ENCODE assay signal across 8 cellular contexts in genomic region chr17:56913000-56913866, GRCh38. TPM values are rescaled to one million over a fixed set of nuclear protein-coding genes. Genes with fewer than 3 reads are reported as not detected.
DNase-seq lines count a peak whose midpoint lies in the region; ATAC-seq and TF ChIP-seq lines count a peak whose summit lies in the region.

No MANE protein-coding gene starts in this region.

- H3K4me3 ChIP-seq in GM06990 (replicated peaks; ENCODE audit: low read depth, low read length) (peak overlapping the region; percentile 96), WERI-Rb-1 (ENCODE audit: low read depth, low read length) (peak overlapping the region; percentile 82), foreskin fibroblast (ENCODE audit: low read depth in 1 of 2, low read length in 2 of 2) (peak overlapping the region; percentile 91 to 94)

- H3K9me3 ChIP-seq in WERI-Rb-1 (ENCODE audit: severe bottlenecking): peaks cover 2% of the 10 kb centered on the region

- H3K36me3 ChIP-seq in GM06990 (ENCODE audit: control insufficient read depth, insufficient read depth, low read length): peaks cover 6% of the 10 kb centered on the region
- H3K36me3 ChIP-seq in WERI-Rb-1: peaks cover 13% of the 10 kb centered on the region

- TF ChIP-seq CTCF in GM06990 (IDR thresholded peaks at IDR 0.05; ENCODE audit: insufficient read depth, low read length, poor library complexity, severe bottlenecking): no peak
- TF ChIP-seq CTCF in WERI-Rb-1 (IDR thresholded peaks at IDR 0.05; ENCODE audit: low read depth, low read length): no peak
- TF ChIP-seq CTCF in foreskin fibroblast (IDR thresholded peaks at IDR 0.05; ENCODE audit: low read depth, low read length): no peak
- TF ChIP-seq CTCF in omental fat pad (IDR thresholded peaks at IDR 0.05): no peak

- H3K27me3 ChIP-seq in GM06990 (replicated peaks; ENCODE audit: control insufficient read depth, insufficient read depth, low read length): no peaks in the 10 kb centered on the region
- no peaks in the 10 kb centered on the region for H3K27me3 ChIP-seq in WERI-Rb-1 (ENCODE audit: insufficient read depth, low read depth, severe bottlenecking)

- no peak for DNase-seq in GM06990 (ENCODE audit: extremely low read depth, insufficient read length)
- DNase-seq in HT-29 (ENCODE audit: low spot score): peak; percentile 35
- peak; percentile 45 for DNase-seq in WERI-Rb-1
- peak in 1 of 2 donors; percentile 28 for DNase-seq in foreskin fibroblast
- no peak for DNase-seq in omental fat pad (ENCODE audit: low spot score)
- DNase-seq in NCI-H446 (lab: John Stamatoyannopoulos, UW): no peak
- no peak for DNase-seq in NK-92 treated with Interleukin-12 subunit alpha and Interleukin-12 subunit beta, amount 100 ng/mL, for 24 hours (lab: John Stamatoyannopoulos, UW)

- ATAC-seq in GM21423 (IDR thresholded peaks at IDR 0.05; ENCODE audit: unreplicated experiment) (peak; percentile 34), omental fat pad (ENCODE audit: low FRiP score) (peak; percentile 7)

- peak overlapping the region; percentile 81 for H3K27ac ChIP-seq in WERI-Rb-1

RNA-seq across cellular contexts. Expression of gene TRIM25, which starts 0.6 kb away (rescaled TPM):
- 29.8 and 38.4 TPM in 2 replicates for total RNA-seq in HT-29 (2014; rRNA removed; shearing (Covaris generic))
- 100 to 1,000 TPM in 1 of 4 donors, 10 to 100 TPM in 3; 41.4 to 112 (median 78.6) TPM for total RNA-seq in omental fat pad

RNA-seq across cellular contexts. Expression of gene COIL, which starts 47.6 kb away (rescaled TPM):
- 11.5 and 14.6 TPM in 2 replicates for total RNA-seq in HT-29 (2014; rRNA removed; shearing (Covaris generic))
- total RNA-seq in omental fat pad: 10 to 100 TPM in 1 of 4 donors, 1 to 10 TPM in 3; 6.7 to 13.4 (median 9.3) TPM

Comparison
In these comparisons a context has a peak if more than half of its experiments do, and no peak if none do; other contexts are left out.
1. DNase-seq: peak in HT-29 (single experiment) and WERI-Rb-1 (single experiment); none in GM06990 (single experiment), omental fat pad (single experiment), NCI-H446 (0 of 2) and NK-92 treated with Interleukin-12 subunit alpha and Interleukin-12 subunit beta, amount 100 ng/mL, for 24 hours (single experiment).
2. Peak in every context shown above with its lines, with median percentiles within 50 percentile points of each other: H3K4me3 ChIP-seq.